11 cellular contexts compared by ENCODE assay signal in the genomic region with DNA sequence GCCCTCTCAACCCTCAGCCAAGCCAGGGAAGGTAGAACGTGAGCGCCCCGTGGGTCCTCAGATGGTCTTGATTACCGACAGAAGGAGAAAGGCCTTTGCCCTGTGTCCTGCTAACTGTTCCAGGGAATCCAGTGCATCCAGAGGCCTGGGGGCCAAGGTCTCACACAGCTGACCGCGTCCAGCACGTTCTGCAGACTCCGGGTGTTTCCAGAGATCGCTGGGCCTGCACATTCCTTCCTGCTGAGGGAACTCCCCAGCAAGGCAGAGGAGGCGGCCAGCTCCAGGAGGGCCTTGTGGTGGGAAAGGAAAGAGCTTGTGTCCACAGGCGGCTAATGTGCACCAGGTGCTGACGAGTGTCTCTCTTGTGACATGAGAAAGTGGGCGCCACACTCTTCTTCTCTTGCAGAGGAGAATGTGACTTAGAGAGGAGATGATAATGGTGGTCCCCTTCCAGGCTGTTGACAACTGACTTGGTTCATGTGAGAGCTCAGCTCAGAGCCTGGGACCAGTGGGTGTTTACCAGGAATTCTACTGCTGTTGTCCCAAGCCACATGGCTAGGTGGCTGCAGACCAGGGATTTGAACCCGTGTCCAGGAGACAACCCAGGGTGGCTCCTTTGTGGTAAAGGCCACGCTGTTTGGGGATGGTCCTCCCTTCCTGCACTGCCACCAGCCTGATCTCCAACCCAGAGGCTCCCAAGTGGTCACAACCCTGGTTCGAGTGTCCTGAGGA. TPM values are rescaled to one million over a fixed set of nuclear protein-coding genes. Genes with fewer than 3 reads are reported as not detected.
DNase-seq lines count a peak whose midpoint lies in the region; ATAC-seq, FAIRE-seq and TF ChIP-seq lines count a peak whose summit lies in the region.
"Had no signal": no experiment of that assay in that cellular context is flagged by ENCODE, and none has a peak within 500 bp of the region (broad histone marks: within the 10 kb centered on the region; RNA-seq: fewer than 3 reads in every experiment).

No MANE protein-coding gene starts in this region.

- 59 to 80% (median 76%) methylated on average over 9 to 16 of the region's 16 CpGs for WGBS in adrenal gland, 4 donors
- WGBS in prostate gland, result 63% methylated on average over 16 of the region's 16 CpGs

- H3K27me3 Mint-ChIP-seq in CD14-positive monocyte (ENCODE audit: low read depth in 3 of 3), result peaks cover 2 to 6% (median 3%) of the 10 kb centered on the region in 3 donors

- no peaks in the 10 kb centered on the region for H3K36me3 Mint-ChIP-seq in CD14-positive monocyte

- H3K9me3 ChIP-seq in adrenal gland (replicated peaks in 1 of 3), result no peaks in the 10 kb centered on the region
- no peaks in the 10 kb centered on the region for H3K9me3 ChIP-seq in left ventricle myocardium inferior (replicated peaks)
- H3K9me3 ChIP-seq in prostate gland, result no peaks in the 10 kb centered on the region

- peak overlapping the region in 4 of 5 donors; percentile 47 to 91 (median 76) for H3K27ac ChIP-seq in adrenal gland
- peak overlapping the region; percentile 81 for H3K27ac ChIP-seq in left ventricle myocardium inferior (replicated peaks)
- H3K27ac ChIP-seq in prostate gland, result peak overlapping the region; percentile 21 to 41

- H3K4me3 Mint-ChIP-seq in CD14-positive monocyte, result no peak overlapping the region

- H3K4me3 ChIP-seq in adrenal gland (no peak overlapping the region), left ventricle myocardium inferior (no peak overlapping the region), prostate gland (no peak overlapping the region)

- no peak for FAIRE-seq in HTR-8/SVneo (lab: Jason Lieb, UNC)
- FAIRE-seq: endometrium had no signal

- H3K4me1 Mint-ChIP-seq in CD14-positive monocyte, result peaks cover 84% of the 10 kb centered on the region

- ATAC-seq in HG02840 (IDR thresholded peaks at IDR 0.05; ENCODE audit: low FRiP score, unreplicated experiment), result no peak

- H3K4me1 ChIP-seq in adrenal gland (replicated peaks in 1 of 2) (peaks cover 19 to 55% of the 10 kb centered on the region in 2 donors), left ventricle myocardium inferior (peaks cover 51% of the 10 kb centered on the region), prostate gland (replicated peaks) (peaks cover 5% of the 10 kb centered on the region)

- H3K27ac Mint-ChIP-seq in CD14-positive monocyte, result peak overlapping the region in 4 of 7 donors; percentile 15 to 70 (median 46)

- no peak for DNase-seq in CD14-positive monocyte (ENCODE audit: low spot score)
- DNase-seq in adrenal gland, result peak in 4 of 7 donors; percentile 56 to 80 (median 64)
- peak; percentile 72 for DNase-seq in left ventricle myocardium inferior
- DNase-seq in prostate gland (ENCODE audit: low spot score), result no peak
- DNase-seq in globus pallidus (ENCODE audit: low spot score), result no peak
- DNase-seq in HTR-8/SVneo (ENCODE audit: insufficient read length, low spot score), result no peak
- DNase-seq in anterior cingulate cortex (lab: John Stamatoyannopoulos, UW), result no peak
- DNase-seq: NCI-H446 treated with DMSO at 0.1 percent for 48 hours had no signal

- H3K36me3 ChIP-seq in adrenal gland (replicated peaks in 1 of 2), result no peaks in the 10 kb centered on the region
- no peaks in the 10 kb centered on the region for H3K36me3 ChIP-seq in left ventricle myocardium inferior
- no peaks in the 10 kb centered on the region for H3K36me3 ChIP-seq in prostate gland

- no peak for TF ChIP-seq CTCF in CD14-positive monocyte (IDR thresholded peaks at IDR 0.05)
- peak in 2 of 6 experiments; percentile 8 to 23 for TF ChIP-seq CTCF in adrenal gland (IDR thresholded peaks at IDR 0.05)
- TF ChIP-seq CTCF in left ventricle myocardium inferior (IDR thresholded peaks at IDR 0.05; ENCODE audit: borderline replicate concordance), result no peak
- TF ChIP-seq CTCF in prostate gland (IDR thresholded peaks at IDR 0.05), result no peak

- H3K9me3 Mint-ChIP-seq in CD14-positive monocyte, result peaks cover 0 to 5% (median 0%) of the 10 kb centered on the region in 7 donors

- no peaks in the 10 kb centered on the region for H3K27me3 ChIP-seq in adrenal gland
- H3K27me3 ChIP-seq in left ventricle myocardium inferior (ENCODE audit: low read depth), result peaks cover 73% of the 10 kb centered on the region
- no peaks in the 10 kb centered on the region for H3K27me3 ChIP-seq in prostate gland (replicated peaks; ENCODE audit: insufficient read depth)

- intact Hi-C loops in CD14-positive monocyte (cut with micrococcal nuclease), result no loop called here
- intact Hi-C loops in adrenal gland (cut with DNase I), result no loop called here
- intact Hi-C loops in left ventricle myocardium inferior (cut with micrococcal nuclease), result no loop called here
- intact Hi-C loops in prostate gland (cut with DNase I), result no loop called here

- no peak for TF ChIP-seq POLR2A in adrenal gland (IDR thresholded peaks at IDR 0.05)
- TF ChIP-seq POLR2A in prostate gland (IDR thresholded peaks at IDR 0.05), result no peak

RNA-seq across cellular contexts. Expression of gene DLK1, which starts 46.8 kb away (rescaled TPM):
- polyA plus RNA-seq in CD14-positive monocyte, result not detected
- 1,000 to 10,000 TPM; 1,488 to 2,787 (median 2,011) TPM for total RNA-seq in adrenal gland
- polyA plus RNA-seq in adrenal gland, result 1,000 to 10,000 TPM in 1 of 3 donors, 100 to 1,000 TPM in 2; 426 to 1,401 (median 972) TPM
- 2.8 TPM for total RNA-seq in left ventricle myocardium inferior
- 10 to 100 TPM in 1 of 2 donors, under 1 TPM in 1; 0.14 to 100.0 TPM for total RNA-seq in prostate gland
- total RNA-seq: HT-29 had no signal

Comparison
In these comparisons a context has a peak if more than half of its experiments do, and no peak if none do; other contexts are left out.
1. DNase-seq: peak in adrenal gland (4 of 7) and left ventricle myocardium inferior (single experiment); none in CD14-positive monocyte (single experiment), prostate gland (single experiment), globus pallidus (single experiment), HTR-8/SVneo (single experiment) and anterior cingulate cortex (0 of 58).
2. H3K27ac ChIP-seq: peak in every context shown above with its lines; median percentile 81 in left ventricle myocardium inferior; 76 in adrenal gland; 31 in prostate gland.
3. RNA of gene DLK1, which starts 46.8 kb away (total RNA-seq): 1,488 to 2,787 TPM in adrenal gland; 0.14 to 100.0 TPM in prostate gland and 2.8 TPM in left ventricle myocardium inferior (single experiment); every median in the first group is over 10 times any median in the second.